ENCODE assay signal across 22 cellular contexts in genomic region chr2:85434677-85435076, GRCh38. TPM values are rescaled to one million over a fixed set of nuclear protein-coding genes. Genes with fewer than 3 reads are reported as not detected.
DNase-seq lines count a peak whose midpoint lies in the region; ATAC-seq lines count a peak whose summit lies in the region.
"Had no signal": no experiment of that assay in that cellular context is flagged by ENCODE, and none has a peak within 500 bp of the region (broad histone marks: within the 10 kb centered on the region; RNA-seq: fewer than 3 reads in every experiment).

No MANE protein-coding gene starts in this region.

- H3K27me3 ChIP-seq in H7 (ENCODE audit: control insufficient read depth, insufficient read depth, low read length) (no peaks in the 10 kb centered on the region; the same call in 1 of the 2 replicates), layer of hippocampus (ENCODE audit: control insufficient read depth, insufficient read depth, low read length) (no peaks in the 10 kb centered on the region)
- H3K27me3 ChIP-seq: testis had no signal

- no peaks in the 10 kb centered on the region for H3K36me3 ChIP-seq in H7 (replicated peaks; ENCODE audit: control insufficient read depth, insufficient read depth, low read length)

- DNase-seq in H7 (peak; percentile 43), SHP77 (lab: John Stamatoyannopoulos, UW) (no peak), OCI-M2 (lab: John Stamatoyannopoulos, UW; ENCODE audit: unreplicated experiment) (no peak), NCI-H526 (lab: John Stamatoyannopoulos, UW) (no peak)
- DNase-seq: activated CD4-positive, alpha-beta T cell treated with anti-CD3 and anti-CD28 coated beads, Interleukin-2, amount 50 U/mL, for 1 hour; activated naive CD4-positive, alpha-beta T cell; Calu3; hippocampal formation; KG1; NCI-H1092 treated with DMSO at 0.1 percent for 48 hours; NCI-H2171; NCI-H748 treated with DMSO at 0.1 percent for 48 hours; PC-9; stimulated activated CD4-positive, alpha-beta T cell treated with anti-CD3 and anti-CD28 coated beads, Interleukin-4, amount 100 ng/mL, for 1 hour; testis had no signal

- H3K4me3 ChIP-seq in H7 (ENCODE audit: insufficient read depth, low read depth, low read length) = no peak overlapping the region
- H3K4me3 ChIP-seq in skin epidermis = no peak overlapping the region
- H3K4me3 ChIP-seq: PC-9, testis had no signal

- H3K27ac ChIP-seq in angular gyrus (ENCODE audit: low read depth, low read length) = peak overlapping the region; percentile 100
- peak overlapping the region; percentile 100 for H3K27ac ChIP-seq in layer of hippocampus (ENCODE audit: low read depth, low read length)
- peak overlapping the region in 12 of 21 experiments; percentile 3 to 98 (median 44) for H3K27ac ChIP-seq in skin epidermis
- H3K27ac ChIP-seq: HL-60 had no signal

- no peak for ATAC-seq in HG03139 (IDR thresholded peaks at IDR 0.05; ENCODE audit: unreplicated experiment)

RNA-seq across cellular contexts. Expression of gene SH2D6, which starts 16.2 kb away (rescaled TPM):
- total RNA-seq in H7 (2014; rRNA removed; shearing (Covaris generic)) = not detected in 2 replicates
- total RNA-seq: G401, omental fat pad had no signal

RNA-seq across cellular contexts. Expression of gene CAPG, which starts 24.5 kb away (rescaled TPM):
- total RNA-seq in H7 (2014; rRNA removed; shearing (Covaris generic)) = 242 and 268 TPM in 2 replicates

Comparison
In these comparisons a context has a peak if more than half of its experiments do, and no peak if none do; other contexts are left out.
1. H3K27ac ChIP-seq: peak in every context shown above with its lines; median percentile 100 in angular gyrus; 100 in layer of hippocampus; 44 in skin epidermis.